In the genomic region with DNA sequence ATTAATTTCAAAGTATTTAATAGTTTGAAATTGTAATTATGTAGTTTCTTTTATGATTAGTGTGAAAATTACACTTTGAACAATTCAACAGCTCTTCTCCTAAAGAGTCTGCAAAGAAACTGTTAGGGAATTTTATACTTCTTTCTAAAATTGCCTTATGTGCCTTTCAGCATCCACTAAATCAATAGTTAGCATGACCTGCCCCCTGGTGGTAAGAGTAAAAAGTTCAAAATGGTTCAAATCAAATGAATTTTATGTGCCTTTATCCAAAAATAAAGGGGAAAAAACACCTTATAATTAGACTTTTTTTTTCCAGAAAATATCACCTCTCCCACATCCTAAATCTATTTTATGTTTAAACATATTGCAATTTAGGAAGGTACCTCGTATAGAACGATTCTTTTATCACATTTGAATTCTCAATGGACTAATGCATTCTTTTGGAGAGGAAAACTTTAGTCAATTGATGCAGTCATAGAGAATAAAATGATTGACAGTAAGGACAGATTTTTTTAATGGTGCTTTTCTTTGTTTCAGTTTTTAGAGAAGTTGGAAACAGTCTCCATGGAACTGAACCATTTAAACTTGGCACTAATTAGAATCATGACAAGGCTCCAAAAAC, we compare ENCODE assay signal across 8 cellular contexts.
DNase-seq lines count a peak whose midpoint lies in the region; ATAC-seq, FAIRE-seq and TF ChIP-seq lines count a peak whose summit lies in the region.

No MANE protein-coding gene starts in this region.

- FAIRE-seq in colon (lab: Jason Lieb, UNC): peak; percentile 66

- intact Hi-C loops in Right ventricle myocardium superior (cut with DNase I): loop anchor here (5.0 kb wide), 3 partner anchors 111 to 1086 kb away; no protein-coding TSS in a partner anchor

- DNase-seq in COLO668 (lab: John Stamatoyannopoulos, UW; ENCODE audit: unreplicated experiment) (peak; percentile 1), NOMO-1 treated with DMSO at 0.1 percent for 48 hours (lab: John Stamatoyannopoulos, UW; ENCODE audit: unreplicated experiment) (peak; percentile 59), middle frontal gyrus (ENCODE audit: extremely low spot score, low spot score) (peak; percentile 62), Right ventricle myocardium superior (no peak)

- no peak for ATAC-seq in GM18867 (IDR thresholded peaks at IDR 0.05; ENCODE audit: unreplicated experiment)
- no peak for ATAC-seq in HG02678 (IDR thresholded peaks at IDR 0.05; ENCODE audit: unreplicated experiment)
- ATAC-seq in Right ventricle myocardium superior (ENCODE audit: poor library complexity): no peak

- TF ChIP-seq CTCF in GM12873 (IDR thresholded peaks at IDR 0.05; ENCODE audit: insufficient read depth, low read depth, low read length, missing control alignments): peak; percentile 49
